ENCODE assay signal across 21 cellular contexts in the genomic region with DNA sequence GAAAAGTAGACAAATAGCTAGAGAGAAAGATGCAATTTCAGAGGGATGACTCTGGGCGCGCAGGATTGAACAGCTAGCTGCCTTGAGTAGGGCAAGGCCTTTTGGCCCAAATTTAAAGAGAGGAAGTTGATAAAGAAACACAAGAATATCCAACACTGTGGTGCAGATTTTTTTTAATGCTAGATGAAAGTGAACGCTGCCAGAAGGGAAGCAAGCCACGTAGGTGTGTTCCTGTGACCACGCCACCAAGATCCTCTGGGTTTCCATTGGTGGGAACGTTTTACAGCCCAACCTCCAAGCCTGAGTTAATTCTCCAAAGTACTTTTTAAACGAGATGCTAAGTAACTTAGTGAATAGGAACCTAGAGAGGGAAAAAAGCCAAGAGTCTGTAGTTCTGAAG. TPM values are rescaled to one million over a fixed set of nuclear protein-coding genes. Genes with fewer than 3 reads are reported as not detected.
DNase-seq lines count a peak whose midpoint lies in the region; ATAC-seq and TF ChIP-seq lines count a peak whose summit lies in the region.
"Had no signal": no experiment of that assay in that cellular context is flagged by ENCODE, and none has a peak within 500 bp of the region (broad histone marks: within the 10 kb centered on the region; RNA-seq: fewer than 3 reads in every experiment).

No MANE protein-coding gene starts in this region.

- H3K36me3 ChIP-seq in Loucy (ENCODE audit: insufficient read depth, low read length) = no peaks in the 10 kb centered on the region
- H3K36me3 ChIP-seq: brain microvascular endothelial cell, gastroesophageal sphincter had no signal

- no peak overlapping the region for H2AFZ ChIP-seq in Loucy (ENCODE audit: low read length)

- H3K27ac ChIP-seq in right cardiac atrium (ENCODE audit: low read length) = peak overlapping the region; percentile 69
- H3K27ac ChIP-seq: brain microvascular endothelial cell had no signal

- no peaks in the 10 kb centered on the region for H3K27me3 ChIP-seq in right cardiac atrium (ENCODE audit: control insufficient read depth, insufficient read depth)
- no peaks in the 10 kb centered on the region for H3K27me3 ChIP-seq in Loucy (ENCODE audit: insufficient read depth, low read length, poor library complexity, severe bottlenecking)
- H3K27me3 ChIP-seq: brain microvascular endothelial cell had no signal

- H3K9me2 ChIP-seq in Loucy (replicated peaks; ENCODE audit: low read depth, low read length) = no peaks in the 10 kb centered on the region

- H3K9ac ChIP-seq in Loucy (ENCODE audit: low read depth, low read length, poor library complexity, severe bottlenecking) = no peak overlapping the region

- ATAC-seq in right cardiac atrium (peak; percentile 14 to 64), left ventricle myocardium superior (no peak), GM21528 (IDR thresholded peaks at IDR 0.05; ENCODE audit: low FRiP score, unreplicated experiment) (no peak)
- ATAC-seq: activated CD4-positive, alpha-beta T cell treated with anti-CD3 and anti-CD28 coated beads for 36 hours; activated naive CD4-positive, alpha-beta T cell treated with anti-CD3 and anti-CD28 coated beads, Interleukin-2, amount 50 U/mL, for 72 hours; esophagus mucosa; gastroesophageal sphincter; left colon had no signal

- H3F3A ChIP-seq in Loucy (ENCODE audit: low read depth) = no peaks in the 10 kb centered on the region

- no peak for TF ChIP-seq CTCF in Loucy (conservative IDR thresholded peaks at IDR 0.05; ENCODE audit: low read length)

- no peak for DNase-seq in right cardiac atrium
- no peak for DNase-seq in left ventricle myocardium superior
- DNase-seq in middle frontal gyrus (ENCODE audit: extremely low spot score, low spot score) = peak; percentile 6
- no peak for DNase-seq in NAMALWA (ENCODE audit: low spot score)
- no peak for DNase-seq in NCI-H2171 treated with DMSO at 0.1 percent for 48 hours (lab: John Stamatoyannopoulos, UW)
- DNase-seq: activated CD4-positive, alpha-beta T cell treated with anti-CD3 and anti-CD28 coated beads for 36 hours; AML-193; brain microvascular endothelial cell; DMS 273 treated with DMSO at 0.1 percent for 48 hours; Kasumi-1; left colon; NCI-H1105 treated with DMSO at 0.1 percent for 48 hours; NCI-H748 treated with DMSO at 0.1 percent for 48 hours; OCI-M1; SIG-M5 had no signal

- H3K4me1 ChIP-seq in right cardiac atrium (ENCODE audit: control insufficient read depth, insufficient read depth, low read length) (peaks cover 23% of the 10 kb centered on the region), Loucy (ENCODE audit: insufficient read depth, low read length, poor library complexity, severe bottlenecking) (peaks cover 43% of the 10 kb centered on the region)
- H3K4me1 ChIP-seq: gastroesophageal sphincter had no signal

- H4K20me1 ChIP-seq in Loucy (ENCODE audit: insufficient read depth, low read length, poor library complexity, severe bottlenecking) = no peaks in the 10 kb centered on the region

- intact Hi-C loops in right cardiac atrium (cut with DNase I) = loop anchor here in 1 of 4 donors (10.0 kb wide), 1 partner anchor 58 kb away; no protein-coding TSS in a partner anchor
- intact Hi-C loops in left ventricle myocardium superior (cut with micrococcal nuclease) = no loop called here

- 27% methylated on average over 7 of the region's 7 CpGs for WGBS in right cardiac atrium

- H3K9me3 ChIP-seq in right cardiac atrium (ENCODE audit: control insufficient read depth, low read length) = no peaks in the 10 kb centered on the region
- H3K9me3 ChIP-seq in Loucy (ENCODE audit: insufficient read depth, low read depth, low read length) = no peaks in the 10 kb centered on the region
- H3K9me3 ChIP-seq: gastroesophageal sphincter had no signal

- no peaks in the 10 kb centered on the region for H3K79me2 ChIP-seq in Loucy (ENCODE audit: insufficient read depth, low read length)

- H3K4me3 ChIP-seq in right cardiac atrium (ENCODE audit: low read length) (no peak overlapping the region), Loucy (ENCODE audit: low read length, poor library complexity, severe bottlenecking) (no peak overlapping the region)
- H3K4me3 ChIP-seq: gastroesophageal sphincter had no signal

- H3K4me2 ChIP-seq in Loucy (ENCODE audit: low read depth, low read length, poor library complexity, severe bottlenecking) = peak overlapping the region; percentile 50

RNA-seq across cellular contexts. Expression of a gene that starts 8.0 kb away (rescaled TPM):
- total RNA-seq in right cardiac atrium = 1 to 10 TPM; 1.8 to 4.1 (median 2.6) TPM
- polyA plus RNA-seq in right cardiac atrium = 1.7 TPM
- 1.1 TPM for total RNA-seq in left ventricle myocardium superior
- total RNA-seq: HT-29 had no signal

Comparison
In these comparisons a context has a peak if more than half of its experiments do, and no peak if none do; other contexts are left out.
1. ATAC-seq: peak in right cardiac atrium (2 of 2); none in left ventricle myocardium superior (single experiment) and GM21528 (single experiment).